ENCODE assay signal across 26 cellular contexts in genomic region chr11:2182075-2182474, GRCh38. TPM values are rescaled to one million over a fixed set of nuclear protein-coding genes. Genes with fewer than 3 reads are reported as not detected.
DNase-seq lines count a peak whose midpoint lies in the region; ATAC-seq and TF ChIP-seq lines count a peak whose summit lies in the region.
"Had no signal": no experiment of that assay in that cellular context is flagged by ENCODE, and none has a peak within 500 bp of the region (broad histone marks: within the 10 kb centered on the region; RNA-seq: fewer than 3 reads in every experiment).

No MANE protein-coding gene starts in this region.

- H3K27me3 Mint-ChIP-seq in WTC11 (ENCODE audit: low read depth) = peaks cover 5% of the 10 kb centered on the region
- H3K27me3 Mint-ChIP-seq: CD4-positive, CD25-positive, alpha-beta regulatory T cell had no signal

- POLR2A ChIA-PET in RWPE1 (lab: Yijun Ruan, JAX; ENCODE audit: low non-redundant PET) = no interaction called here
- POLR2A ChIA-PET in WTC11 (lab: Charles Lee) = no interaction called here

- DNase-seq in RWPE1 (ENCODE audit: low spot score) (no peak), WTC11 (ENCODE audit: low spot score) (no peak), Karpas-422 (no peak)
- DNase-seq: 8988T; ACHN; BE2C; C1 segment of cervical spinal cord; CD4-positive, alpha-beta memory T cell; CD4-positive, CD25-positive, alpha-beta regulatory T cell; CD8-positive, alpha-beta memory T cell; COR-L47; DMS 273 treated with DMSO at 0.1 percent for 48 hours; DMS153; DMS53; DMS79; DND-41; EL; GDM1 had no signal

- no peak overlapping the region for H3K9ac ChIP-seq in Karpas-422 (ENCODE audit: low read length)
- H3K9ac ChIP-seq: BLaER1 had no signal

- no peaks in the 10 kb centered on the region for H3K36me3 ChIP-seq in Karpas-422 (ENCODE audit: insufficient read depth, low read length)
- H3K36me3 ChIP-seq: BE2C, BLaER1 had no signal

- H3K9me2 ChIP-seq in Karpas-422 (replicated peaks; ENCODE audit: insufficient read depth, low read length) = no peaks in the 10 kb centered on the region

- peak overlapping the region; percentile 99 for H3K27ac ChIP-seq in RWPE1
- no peak overlapping the region for H3K27ac ChIP-seq in Karpas-422 (ENCODE audit: low read length)
- H3K27ac ChIP-seq: BLaER1 had no signal

- H3K4me2 ChIP-seq in Karpas-422 (ENCODE audit: low read depth, low read length, poor library complexity, severe bottlenecking) = no peak overlapping the region

- ATAC-seq in WTC11 (no peak), HG03439 (IDR thresholded peaks at IDR 0.05; ENCODE audit: unreplicated experiment) (no peak), HG03159 (IDR thresholded peaks at IDR 0.05; ENCODE audit: unreplicated experiment) (no peak)
- ATAC-seq: GM12878 had no signal

- H3K4me1 Mint-ChIP-seq in WTC11 = no peaks in the 10 kb centered on the region
- H3K4me1 Mint-ChIP-seq: CD14-positive monocyte had no signal

- no peaks in the 10 kb centered on the region for H3K36me3 Mint-ChIP-seq in WTC11
- H3K36me3 Mint-ChIP-seq: CD14-positive monocyte; CD4-positive, alpha-beta memory T cell; CD4-positive, CD25-positive, alpha-beta regulatory T cell; CD8-positive, alpha-beta memory T cell had no signal

- no peaks in the 10 kb centered on the region for H3K4me1 ChIP-seq in Karpas-422 (ENCODE audit: low read length)

- H3K79me2 ChIP-seq in Karpas-422 (ENCODE audit: low read length) = no peaks in the 10 kb centered on the region

- CTCF ChIA-PET in RWPE1 (lab: Yijun Ruan, JAX) = interaction anchor here (0.6 to 1.2 kb wide), 3 partner anchors 123 to 383 kb away, joined by 3 to 5 read pairs (median 4); no protein-coding TSS in a partner anchor
- CTCF ChIA-PET in WTC11 (lab: Charles Lee) = interaction anchor here (1.2 to 2.0 kb wide), 2 partner anchors 123 to 349 kb away, joined by 3 to 6 read pairs; no protein-coding TSS in a partner anchor

- TF ChIP-seq CTCF in RWPE1 (conservative IDR thresholded peaks at IDR 0.05; ENCODE audit: low read depth) (no peak), WTC11 (IDR thresholded peaks at IDR 0.05) (no peak)

- H3K9me3 ChIP-seq in Karpas-422 (ENCODE audit: low read length) = no peaks in the 10 kb centered on the region
- H3K9me3 ChIP-seq: BE2C, BLaER1 had no signal

- no peak overlapping the region for H3K4me3 Mint-ChIP-seq in WTC11
- H3K4me3 Mint-ChIP-seq: CD14-positive monocyte; CD4-positive, alpha-beta memory T cell; CD4-positive, CD25-positive, alpha-beta regulatory T cell; CD8-positive, alpha-beta memory T cell had no signal

- H3K4me3 ChIP-seq in Karpas-422 (ENCODE audit: low read length) = no peak overlapping the region
- H3K4me3 ChIP-seq: BLaER1, GM12878 had no signal

- no peaks in the 10 kb centered on the region for H3K27me3 ChIP-seq in Karpas-422 (ENCODE audit: low read length)
- H3K27me3 ChIP-seq: BE2C had no signal

- no peak overlapping the region for H2AFZ ChIP-seq in Karpas-422 (ENCODE audit: low read length)

- no peaks in the 10 kb centered on the region for H3K9me3 Mint-ChIP-seq in WTC11
- H3K9me3 Mint-ChIP-seq: CD4-positive, alpha-beta memory T cell; CD4-positive, CD25-positive, alpha-beta regulatory T cell; CD8-positive, alpha-beta memory T cell had no signal

- H3K27ac Mint-ChIP-seq in WTC11 = no peak overlapping the region
- H3K27ac Mint-ChIP-seq: CD14-positive monocyte; CD4-positive, alpha-beta memory T cell; CD4-positive, CD25-positive, alpha-beta regulatory T cell; CD8-positive, alpha-beta memory T cell had no signal

- H4K20me1 ChIP-seq in Karpas-422 (ENCODE audit: insufficient read depth, low read depth, low read length) = no peaks in the 10 kb centered on the region

TF ChIP-seq in WTC11, 78 proteins besides CTCF, POLR2A, EP300 and RAD21:
- TF ChIP-seq PRDM15 (CRISPR knock-in tag; IDR thresholded peaks at IDR 0.05) (0 out of 2 replicates have a peak, but pooled peaks have one; percentile 29), ZNF121 (CRISPR knock-in tag; IDR thresholded peaks at IDR 0.05) (no peak)

RNA-seq across cellular contexts. Expression of gene TH, which starts 10.5 kb away (rescaled TPM):
- total RNA-seq in WTC11 (2021) = 0.16 TPM in 1 of 3 replicates, not detected in the others
- not detected in 2 replicates for total RNA-seq in Karpas-422 (2014; rRNA removed; shearing (Covaris generic); ENCODE audit: low replicate concordance)
- total RNA-seq: A673; CD4-positive, alpha-beta memory T cell; CD4-positive, CD25-positive, alpha-beta regulatory T cell; CD8-positive, alpha-beta memory T cell; Daoy; G401; GM12878 had no signal

RNA-seq across cellular contexts. Expression of gene INS, which starts 21.1 kb away (rescaled TPM):
- total RNA-seq in WTC11 (2021) = 0.44 to 0.62 TPM in 2 of 3 replicates, not detected in the other
- total RNA-seq in Karpas-422 (2014; rRNA removed; shearing (Covaris generic); ENCODE audit: low replicate concordance) = not detected in 2 replicates
- total RNA-seq: A673; CD4-positive, alpha-beta memory T cell; CD4-positive, CD25-positive, alpha-beta regulatory T cell; CD8-positive, alpha-beta memory T cell; Daoy; G401; GM12878 had no signal

RNA-seq across cellular contexts. Expression of gene IGF2, which starts 42.9 kb away (rescaled TPM):
- total RNA-seq in WTC11 (2021) = 1.5 to 2.7 TPM (median 2.6 TPM) in 3 replicates
- total RNA-seq in Karpas-422 (2014; rRNA removed; shearing (Covaris generic); ENCODE audit: low replicate concordance) = not detected in 2 replicates
- total RNA-seq: CD4-positive, alpha-beta memory T cell; G401 had no signal
